ENCODE assay signal across 8 cellular contexts in the genomic region with DNA sequence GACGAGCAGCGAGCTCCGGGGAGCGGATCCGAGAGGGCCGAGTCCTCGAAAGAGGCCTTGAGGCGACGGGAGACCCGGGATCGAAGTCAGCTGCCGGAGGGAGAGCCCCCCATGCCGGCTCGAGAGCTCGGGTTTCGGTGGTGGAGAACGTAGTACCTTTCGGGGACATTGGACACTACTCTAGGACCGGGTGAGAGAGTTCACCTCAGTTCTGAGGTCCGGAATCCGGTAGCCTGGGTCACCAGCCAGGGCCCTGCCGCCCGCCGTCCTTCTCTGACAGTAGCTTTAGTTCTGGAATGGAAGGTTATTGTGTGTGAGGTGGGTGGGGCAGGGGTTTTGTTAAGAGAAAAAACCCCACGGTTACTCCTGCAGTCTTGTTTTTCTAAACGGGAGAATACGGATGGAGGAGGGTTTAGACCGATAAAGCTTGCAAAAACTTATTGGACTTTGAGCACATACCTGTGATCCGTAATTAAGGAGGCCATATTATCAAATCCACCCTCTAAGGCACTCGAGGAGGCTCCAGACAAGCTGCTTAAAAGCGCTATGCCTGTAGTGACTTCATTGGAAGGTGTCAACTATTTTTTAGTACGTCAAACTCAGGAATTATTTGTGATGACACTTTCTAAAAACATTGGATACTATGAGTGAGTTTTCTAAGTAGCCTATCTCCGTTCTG. TPM values are rescaled to one million over a fixed set of nuclear protein-coding genes. Genes with fewer than 3 reads are reported as not detected.
DNase-seq lines count a peak whose midpoint lies in the region; ATAC-seq, FAIRE-seq and TF ChIP-seq lines count a peak whose summit lies in the region.

No MANE protein-coding gene starts in this region.

- DNase-seq in COLO668 (lab: John Stamatoyannopoulos, UW; ENCODE audit: unreplicated experiment) (peak; percentile 53), fibroblast of the aortic adventitia (ENCODE audit: low read depth) (peak; percentile 47), pancreas (peak in 1 of 6 donors; percentile 58), cortex of kidney (lab: John Stamatoyannopoulos, UW) (no peak), HEK293T (ENCODE audit: extremely low spot score) (no peak)
- DNase-seq in activated CD4-positive, alpha-beta memory T cell treated with anti-CD3 and anti-CD28 coated beads, Interleukin-2, amount 10 ng/mL, durations not matched to agents 7 days and 5 days: no peak

- TF ChIP-seq CTCF in fibroblast of the aortic adventitia (IDR thresholded peaks at IDR 0.05; ENCODE audit: insufficient read depth, low read length): no peak
- no peak for TF ChIP-seq CTCF in pancreas (IDR thresholded peaks at IDR 0.05)

- intact Hi-C loops in pancreas (cut with DNase I): no loop called here

- no peaks in the 10 kb centered on the region for H3K9me3 ChIP-seq in pancreas

- peaks cover 31% of the 10 kb centered on the region for H3K4me1 Mint-ChIP-seq in activated CD4-positive, alpha-beta memory T cell treated with anti-CD3 and anti-CD28 coated beads, Interleukin-2, amount 10 ng/mL, durations not matched to agents 7 days and 5 days

- H3K36me3 ChIP-seq in pancreas: no peaks in the 10 kb centered on the region

- 0 to 1% methylated on average over 33 of the region's 33 CpGs for WGBS in pancreas, 2 donors

- H3K27me3 ChIP-seq in pancreas: no peaks in the 10 kb centered on the region

- H3K27me3 Mint-ChIP-seq in activated CD4-positive, alpha-beta memory T cell treated with anti-CD3 and anti-CD28 coated beads, Interleukin-2, amount 10 ng/mL, durations not matched to agents 7 days and 5 days: no peaks in the 10 kb centered on the region

- H3K27ac Mint-ChIP-seq in activated CD4-positive, alpha-beta memory T cell treated with anti-CD3 and anti-CD28 coated beads, Interleukin-2, amount 10 ng/mL, durations not matched to agents 7 days and 5 days: peak overlapping the region; percentile 93

- H3K27ac ChIP-seq in pancreas: peak overlapping the region; percentile 92 to 97 (median 93)

- no peaks in the 10 kb centered on the region for H3K9me3 Mint-ChIP-seq in activated CD4-positive, alpha-beta memory T cell treated with anti-CD3 and anti-CD28 coated beads, Interleukin-2, amount 10 ng/mL, durations not matched to agents 7 days and 5 days

- CTCF ChIA-PET in activated CD4-positive, alpha-beta memory T cell treated with anti-CD3 and anti-CD28 coated beads, Interleukin-2, amount 10 ng/mL, durations not matched to agents 7 days and 5 days (lab: Charles Lee): interaction anchor here (1.1 to 2.5 kb wide), 4 partner anchors 32 to 1140 kb away, joined by 3 to 10 read pairs (median 8); a partner anchor contains a TSS
- CTCF ChIA-PET in HEK293T (lab: Yijun Ruan, JAX): interaction anchor here (0.8 kb wide), 1 partner anchor 137 kb away, joined by 3 read pairs; no protein-coding TSS in a partner anchor

- ATAC-seq in GM19455 (IDR thresholded peaks at IDR 0.05; ENCODE audit: unreplicated experiment): peak; percentile 16
- peak; percentile 11 for ATAC-seq in HG03571 (IDR thresholded peaks at IDR 0.05; ENCODE audit: unreplicated experiment)
- peak; percentile 6 to 17 (median 11) for ATAC-seq in pancreas

- peak overlapping the region; percentile 91 for H3K4me3 Mint-ChIP-seq in activated CD4-positive, alpha-beta memory T cell treated with anti-CD3 and anti-CD28 coated beads, Interleukin-2, amount 10 ng/mL, durations not matched to agents 7 days and 5 days

- POLR2A ChIA-PET in activated CD4-positive, alpha-beta memory T cell treated with anti-CD3 and anti-CD28 coated beads, Interleukin-2, amount 10 ng/mL, durations not matched to agents 7 days and 5 days (lab: Charles Lee): interaction anchor here (0.5 to 2.9 kb wide), 9 partner anchors 9 to 131 kb away, joined by 3 to 70 read pairs (median 4); a partner anchor contains a TSS
- POLR2A ChIA-PET in HEK293T (lab: Yijun Ruan, JAX): interaction anchor here (1.1 to 1.6 kb wide), 2 partner anchors 12 kb away, joined by 3 to 8 read pairs; no protein-coding TSS in a partner anchor

- peaks cover 3% of the 10 kb centered on the region for H3K36me3 Mint-ChIP-seq in activated CD4-positive, alpha-beta memory T cell treated with anti-CD3 and anti-CD28 coated beads, Interleukin-2, amount 10 ng/mL, durations not matched to agents 7 days and 5 days (ENCODE audit: low read depth)

- peak overlapping the region; percentile 86 for H3K4me3 ChIP-seq in fibroblast of the aortic adventitia (ENCODE audit: low read depth, low read length)
- H3K4me3 ChIP-seq in pancreas: peak overlapping the region; percentile 58 to 90 (median 70)

- FAIRE-seq in pancreas (lab: Jason Lieb, UNC): no peak

- H3K4me1 ChIP-seq in pancreas: peaks cover 4 to 23% (median 15%) of the 10 kb centered on the region in 3 donors

TF ChIP-seq in HEK293T, 16 proteins besides CTCF, POLR2A, EP300 and RAD21:
- no peak for TF ChIP-seq LEF1 (IDR thresholded peaks at IDR 0.05; ENCODE audit: borderline replicate concordance)
- TF ChIP-seq HDGF (IDR thresholded peaks at IDR 0.05; ENCODE audit: borderline replicate concordance): no peak
- TF ChIP-seq, protein P1, sequence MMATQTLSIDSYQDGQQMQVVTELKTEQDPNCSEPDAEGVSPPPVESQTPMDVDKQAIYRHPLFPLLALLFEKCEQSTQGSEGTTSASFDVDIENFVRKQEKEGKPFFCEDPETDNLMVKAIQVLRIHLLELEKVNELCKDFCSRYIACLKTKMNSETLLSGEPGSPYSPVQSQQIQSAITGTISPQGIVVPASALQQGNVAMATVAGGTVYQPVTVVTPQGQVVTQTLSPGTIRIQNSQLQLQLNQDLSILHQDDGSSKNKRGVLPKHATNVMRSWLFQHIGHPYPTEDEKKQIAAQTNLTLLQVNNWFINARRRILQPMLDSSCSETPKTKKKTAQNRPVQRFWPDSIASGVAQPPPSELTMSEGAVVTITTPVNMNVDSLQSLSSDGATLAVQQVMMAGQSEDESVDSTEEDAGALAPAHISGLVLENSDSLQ (IDR thresholded peaks at IDR 0.05): no peak
- no peak for TF ChIP-seq SP1 (IDR thresholded peaks at IDR 0.05)
- no peak for TF ChIP-seq FOXM1 (IDR thresholded peaks at IDR 0.05; ENCODE audit: borderline replicate concordance)
- no peak for TF ChIP-seq FOXA1 (IDR thresholded peaks at IDR 0.05)
- no peak for TF ChIP-seq ARNT (IDR thresholded peaks at IDR 0.05)
- no peak for TF ChIP-seq ZNF384 (IDR thresholded peaks at IDR 0.05)
- no peak for TF ChIP-seq CTBP1 (IDR thresholded peaks at IDR 0.05; ENCODE audit: borderline replicate concordance)
- TF ChIP-seq NFRKB (IDR thresholded peaks at IDR 0.05): no peak
- TF ChIP-seq L3MBTL2 (conservative IDR thresholded peaks at IDR 0.05): no peak

RNA-seq across cellular contexts. Expression of a gene that starts 0.8 kb away (rescaled TPM):
- total RNA-seq in activated CD4-positive, alpha-beta memory T cell treated with anti-CD3 and anti-CD28 coated beads, Interleukin-2, amount 10 ng/mL, durations not matched to agents 7 days and 5 days: 10 to 100 TPM; 36.4 to 37.4 TPM
- total RNA-seq in fibroblast of the aortic adventitia (ENCODE audit: low replicate concordance) (49.1 and 49.4 TPM in 2 replicates), pancreas (10 to 100 TPM; 13.3 to 25.0 (median 16.6) TPM)
- 10 to 100 TPM in 1 of 2 donors, 1 to 10 TPM in 1; 6.7 to 11.7 TPM for polyA plus RNA-seq in pancreas

RNA-seq across cellular contexts. Expression of a gene that starts 0.9 kb away (rescaled TPM):
- total RNA-seq in activated CD4-positive, alpha-beta memory T cell treated with anti-CD3 and anti-CD28 coated beads, Interleukin-2, amount 10 ng/mL, durations not matched to agents 7 days and 5 days: 1 to 10 TPM; 1.3 to 2.1 TPM
- 2.1 and 5.9 TPM in 2 replicates for total RNA-seq in fibroblast of the aortic adventitia (ENCODE audit: low replicate concordance)
- total RNA-seq in pancreas: 1 to 10 TPM in 4 of 6 donors, under 1 TPM in 2; 0.82 to 2.2 (median 1.5) TPM
- under 1 TPM; 0.42 to 0.56 TPM for polyA plus RNA-seq in pancreas

Comparison
In these comparisons a context has a peak if more than half of its experiments do, and no peak if none do; other contexts are left out.
1. DNase-seq: peak in COLO668 (single experiment) and fibroblast of the aortic adventitia (single experiment); none in activated CD4-positive, alpha-beta memory T cell treated with anti-CD3 and anti-CD28 coated beads, Interleukin-2, amount 10 ng/mL, durations not matched to agents 7 days and 5 days (single experiment), cortex of kidney (single experiment) and HEK293T (single experiment).
2. Peak in every context shown above with its lines, with median percentiles within 50 percentile points of each other: ATAC-seq.